8 cellular contexts compared by ENCODE assay signal in genomic region chr14:22982013-22982476, GRCh38. TPM values are rescaled to one million over a fixed set of nuclear protein-coding genes. Genes with fewer than 3 reads are reported as not detected.
DNase-seq lines count a peak whose midpoint lies in the region; ATAC-seq, FAIRE-seq and TF ChIP-seq lines count a peak whose summit lies in the region.

No MANE protein-coding gene starts in this region.

- DNase-seq in SK-N-MC (ENCODE audit: low read depth, low spot score) (no peak), heart left ventricle (no peak), sciatic nerve (ENCODE audit: low spot score) (peak; percentile 66), RCC 7860 (ENCODE audit: low spot score) (no peak), T-helper 9 cell (no peak), GM19240 (ENCODE audit: insufficient read length, low spot score) (no peak)

- peaks cover 3 to 60% (median 36%) of the 10 kb centered on the region in 12 donors for H3K4me1 ChIP-seq in heart left ventricle

- no peak for FAIRE-seq in RCC 7860 (lab: Jason Lieb, UNC)

- H3K4me3 ChIP-seq in SK-N-MC: peak overlapping the region; percentile 83
- peak overlapping the region; percentile 58 to 93 (median 78) for H3K4me3 ChIP-seq in heart left ventricle

- intact Hi-C loops in heart left ventricle (cut with DNase I) (loop anchor here in 4 of 10 donors (2.0 to 10.0 kb wide), 3 partner anchors 51 to 427 kb away; partner anchors contain the start of gene PRMT5 (in 1 of the 4)), sciatic nerve (cut with DNase I) (loop anchor here (2.0 kb wide), 1 partner anchor 51 kb away; no protein-coding TSS in a partner anchor)

- WGBS in heart left ventricle, 4 donors: 0 to 1% (median 1%) methylated on average over 15 to 36 of the region's 36 CpGs

- H3K9me3 ChIP-seq in SK-N-MC (ENCODE audit: low read depth, low read length) (no peaks in the 10 kb centered on the region), heart left ventricle (no peaks in the 10 kb centered on the region)

- peaks cover 0 to 23% (median 0%) of the 10 kb centered on the region in 9 donors for H3K27me3 ChIP-seq in heart left ventricle

- H3K27ac ChIP-seq in SK-N-MC (peak overlapping the region; percentile 43; the same call in 1 of the 2 replicates), heart left ventricle (peak overlapping the region; percentile 63 to 88 (median 83))

- H3K36me3 ChIP-seq in SK-N-MC (ENCODE audit: insufficient read depth, low read length) (peaks cover 9% of the 10 kb centered on the region), heart left ventricle (peaks cover 0 to 3% (median 0%) of the 10 kb centered on the region in 9 donors)

- H3K9ac ChIP-seq in SK-N-MC (ENCODE audit: insufficient read length): peak overlapping the region; percentile 89

- peak in 1 of 2 donors; percentile 44 for TF ChIP-seq POLR2A in heart left ventricle (IDR thresholded peaks at IDR 0.05)

- ATAC-seq in GM18502 (IDR thresholded peaks at IDR 0.05; ENCODE audit: poor library complexity, unreplicated experiment): peak; percentile 26
- peak in 1 of 4 donors; percentile 5 for ATAC-seq in heart left ventricle
- peak; percentile 1 for ATAC-seq in sciatic nerve
- ATAC-seq in GM21423 (IDR thresholded peaks at IDR 0.05; ENCODE audit: unreplicated experiment): no peak

- TF ChIP-seq CTCF in heart left ventricle (IDR thresholded peaks at IDR 0.05): no peak

RNA-seq across cellular contexts. Expression of gene AJUBA, which starts 0.3 kb away (rescaled TPM):
- 10 to 100 TPM in 5 of 9 donors, 1 to 10 TPM in 4; 5.6 to 18.0 (median 13.0) TPM for total RNA-seq in heart left ventricle
- 1 to 10 TPM; 6.4 to 9.9 TPM for polyA plus RNA-seq in heart left ventricle
- 24.8 TPM for total RNA-seq in sciatic nerve

RNA-seq across cellular contexts. Expression of gene HAUS4, which starts 25.2 kb away (rescaled TPM):
- total RNA-seq in heart left ventricle (10 to 100 TPM; 14.0 to 42.1 (median 19.6) TPM), sciatic nerve (39.9 TPM)
- 10 to 100 TPM; 13.0 to 21.7 TPM for polyA plus RNA-seq in heart left ventricle

RNA-seq across cellular contexts. Expression of gene C14orf93, which starts 27.9 kb away (rescaled TPM):
- total RNA-seq in heart left ventricle: 1 to 10 TPM; 3.8 to 7.6 (median 5.5) TPM
- polyA plus RNA-seq in heart left ventricle: 1 to 10 TPM; 3.4 to 4.0 TPM
- 8.1 TPM for total RNA-seq in sciatic nerve

RNA-seq across cellular contexts. Expression of gene PSMB5, which starts 52.7 kb away (rescaled TPM):
- total RNA-seq in heart left ventricle (100 to 1,000 TPM; 113 to 186 (median 122) TPM), sciatic nerve (70.1 TPM)
- polyA plus RNA-seq in heart left ventricle: 100 to 1,000 TPM in 1 of 2 donors, 10 to 100 TPM in 1; 75.7 to 233 TPM

RNA-seq across cellular contexts. Expression of gene PRMT5, which starts 52.9 kb away (rescaled TPM):
- total RNA-seq in heart left ventricle: 10 to 100 TPM; 37.2 to 60.2 (median 48.8) TPM
- 100 to 1,000 TPM in 1 of 2 donors, 10 to 100 TPM in 1; 10.4 to 101 TPM for polyA plus RNA-seq in heart left ventricle
- 44.6 TPM for total RNA-seq in sciatic nerve
